Comparison of ENCODE assay signal across 32 cellular contexts in genomic region chr4:183609151-183609550, GRCh38.
"Had no signal": no experiment of that assay in that cellular context is flagged by ENCODE, and none has a peak within 500 bp of the region (broad histone marks: within the 10 kb centered on the region; RNA-seq: fewer than 3 reads in every experiment).

No MANE protein-coding gene starts in this region.

- H3K27me3 ChIP-seq: adrenal gland, ascending aorta, body of pancreas, brain microvascular endothelial cell, breast epithelium, cardiac muscle cell had no signal

- ATAC-seq: activated naive CD4-positive, alpha-beta T cell treated with anti-CD3 and anti-CD28 coated beads, Interleukin-2, amount 50 U/mL, for 72 hours; activated naive CD8-positive, alpha-beta T cell treated with anti-CD3 and anti-CD28 coated beads, Interleukin-2, amount 50 U/mL, for 24 hours; activated T-cell treated with anti-CD3 and anti-CD28 coated beads, Interleukin-2, amount 50 U/mL, for 4 hours; activated T-cell treated with anti-CD3 and anti-CD28 coated beads, Interleukin-2, amount 50 U/mL, for 72 hours; activated T-helper 17 cell treated with anti-CD3 and anti-CD28 coated beads, Interleukin-2, amount 50 U/mL, for 72 hours; body of pancreas had no signal

- H3K4me1 ChIP-seq: ascending aorta, breast epithelium had no signal

- H3K9me3 ChIP-seq: adrenal gland, ascending aorta, body of pancreas, breast epithelium had no signal

- H3K36me3 ChIP-seq: adrenal gland, ascending aorta, brain microvascular endothelial cell, breast epithelium, cardiac muscle cell had no signal

- H3K27ac ChIP-seq: ascending aorta, body of pancreas, brain microvascular endothelial cell, breast epithelium, cardiac muscle cell had no signal

- H3K4me3 ChIP-seq: adrenal gland, ascending aorta, body of pancreas, breast epithelium, cardiac muscle cell had no signal

- DNase-seq: activated effector memory CD4-positive, alpha-beta T cell treated with anti-CD3 and anti-CD28 coated beads, Interleukin-2, amount 50 U/mL, for 16 hours; activated effector memory CD4-positive, alpha-beta T cell treated with Interleukin-2 at 50 U/mL for 16 hours; activated gamma-delta T cell; activated gamma-delta T cell treated with Interleukin-2 at 50 U/mL for 16 hours; activated naive CD4-positive, alpha-beta T cell; activated naive CD4-positive, alpha-beta T cell treated with anti-CD3 and anti-CD28 coated beads for 36 hours; activated naive CD4-positive, alpha-beta T cell treated with anti-CD3 and anti-CD28 coated beads, Interleukin-2, amount 10 ng/mL, durations not matched to agents 7 days and 5 days; activated naive CD4-positive, alpha-beta T cell treated with anti-CD3 and anti-CD28 coated beads, Interleukin-2, amount 50 U/mL, for 16 hours; activated naive CD4-positive, alpha-beta T cell treated with Interleukin-2 at 50 U/mL for 16 hours; activated naive CD8-positive, alpha-beta T cell treated with anti-CD3 and anti-CD28 coated beads for 36 hours; activated naive CD8-positive, alpha-beta T cell treated with anti-CD3 and anti-CD28 coated beads, Interleukin-2, amount 10 ng/mL, durations not matched to agents 7 days and 5 days; activated naive CD8-positive, alpha-beta T cell treated with anti-CD3 and anti-CD28 coated beads, Interleukin-2, amount 50 U/mL, for 24 hours; activated T-cell treated with anti-CD3 and anti-CD28 coated beads, Interleukin-2, amount 50 U/mL, for 1 hour; activated T-cell treated with anti-CD3 and anti-CD28 coated beads, Interleukin-2, amount 50 U/mL, for 24 hours; activated T-cell treated with anti-CD3 and anti-CD28 coated beads, Interleukin-2, amount 50 U/mL, for 4 hours; activated T-cell treated with anti-CD3 and anti-CD28 coated beads, Interleukin-2, amount 50 U/mL, for 48 hours; activated T-cell treated with anti-CD3 and anti-CD28 coated beads, Interleukin-2, amount 50 U/mL, for 72 hours; adrenal gland; amniotic stem cell; amygdala; anterior cingulate cortex; aorta; body of pancreas; brain microvascular endothelial cell; caudate nucleus; central memory CD4-positive, alpha-beta T cell; cerebellar nuclear complex had no signal
